In genomic region chr22:21445437-21446127, GRCh38 we compare ENCODE assay signal across 1 cellular context.
A peak's percentile ranks its signal among the peaks of the same experiment; 100 is the strongest.
TF ChIP-seq lines count a peak whose summit lies in the region.

No MANE protein-coding gene starts in this region.

TF ChIP-seq in K562, 482 proteins besides CTCF, POLR2A, EP300 and RAD21 (continued from another document and continues in another):
- no peak for TF ChIP-seq USF2 (CRISPR knock-in tag; IDR thresholded peaks at IDR 0.05)
- no peak for TF ChIP-seq NR4A1 (CRISPR knock-in tag; IDR thresholded peaks at IDR 0.05)
- TF ChIP-seq NR4A1 (tag; IDR thresholded peaks at IDR 0.05): no peak
- TF ChIP-seq CC2D1A (IDR thresholded peaks at IDR 0.05): no peak
- no peak for TF ChIP-seq FUS (optimal IDR thresholded peaks at IDR 0.05; ENCODE audit: low read depth, low read length)
- 0 out of 2 replicates have a peak, but pooled peaks have one; percentile 16 for TF ChIP-seq HDAC6 (IDR thresholded peaks at IDR 0.05; ENCODE audit: low read depth, low read length)
- no peak for TF ChIP-seq HMGN3 (IDR thresholded peaks at IDR 0.05; ENCODE audit: borderline replicate concordance, extremely low read depth, insufficient read length, low read depth, low read length)
- peak; percentile 14 for TF ChIP-seq FIP1L1 (IDR thresholded peaks at IDR 0.05; ENCODE audit: low read depth, low read length, poor library complexity, severe bottlenecking)
- no peak for TF ChIP-seq RREB1 (CRISPR knock-in tag; IDR thresholded peaks at IDR 0.05)
- TF ChIP-seq NR3C1 (CRISPR knock-in tag; IDR thresholded peaks at IDR 0.05): no peak
- TF ChIP-seq ZNF644 (tag; IDR thresholded peaks at IDR 0.05; ENCODE audit: low read depth): no peak
- TF ChIP-seq HNRNPL (IDR thresholded peaks at IDR 0.05; ENCODE audit: low read depth, low read length): no peak
- no peak for TF ChIP-seq LCOR (CRISPR knock-in tag; IDR thresholded peaks at IDR 0.05)
- TF ChIP-seq ATF6 (CRISPR knock-in tag; IDR thresholded peaks at IDR 0.05): no peak
- no peak for TF ChIP-seq ETV6 (IDR thresholded peaks at IDR 0.05; ENCODE audit: borderline replicate concordance in 1 of 2, low read depth in 2 of 2, low read length in 1 of 2)
- no peak for TF ChIP-seq ETV6 (CRISPR knock-in tag; IDR thresholded peaks at IDR 0.05; ENCODE audit: borderline replicate concordance)
- TF ChIP-seq ZNF311 (CRISPR knock-in tag; IDR thresholded peaks at IDR 0.05): no peak
- TF ChIP-seq PCBP1 (IDR thresholded peaks at IDR 0.05; ENCODE audit: low read depth, low read length, poor library complexity, severe bottlenecking): peak; percentile 80
- TF ChIP-seq ZNF212 (CRISPR knock-in tag; IDR thresholded peaks at IDR 0.05): no peak
- TF ChIP-seq ETS2 (tag; IDR thresholded peaks at IDR 0.05; ENCODE audit: borderline replicate concordance, poor library complexity, severe bottlenecking): no peak
- no peak for TF ChIP-seq NKRF (IDR thresholded peaks at IDR 0.05; ENCODE audit: borderline replicate concordance)
- no peak for TF ChIP-seq TEAD4 (IDR thresholded peaks at IDR 0.05; ENCODE audit: low read length)
- TF ChIP-seq TEAD4 (CRISPR knock-in tag; IDR thresholded peaks at IDR 0.05; ENCODE audit: borderline replicate concordance): no peak
- 0 out of 2 replicates have a peak, but pooled peaks have one; percentile 20 for TF ChIP-seq HMG20A (CRISPR knock-in tag; conservative IDR thresholded peaks at IDR 0.05)
- no peak for TF ChIP-seq POLR3A (IDR thresholded peaks at IDR 0.05; ENCODE audit: borderline replicate concordance, extremely low read depth, insufficient read depth, insufficient read length)
- no peak for TF ChIP-seq RBFOX2 (IDR thresholded peaks at IDR 0.05; ENCODE audit: low read depth, low read length)
- 0 out of 2 replicates have a peak, but pooled peaks have one; percentile 87 for TF ChIP-seq RBM14 (IDR thresholded peaks at IDR 0.05; ENCODE audit: borderline replicate concordance, insufficient read depth, low read depth, low read length)
- no peak for TF ChIP-seq NFIC (IDR thresholded peaks at IDR 0.05)
- no peak for TF ChIP-seq REST (CRISPR knock-in tag; IDR thresholded peaks at IDR 0.05; ENCODE audit: low read depth)
- no peak for TF ChIP-seq PURB (CRISPR knock-in tag; IDR thresholded peaks at IDR 0.05; ENCODE audit: low read depth)
- TF ChIP-seq HDAC2 (IDR thresholded peaks at IDR 0.05): no peak
- peak; percentile 0; the same call in 1 of the 2 replicates for TF ChIP-seq POLR2AphosphoS5 (IDR thresholded peaks at IDR 0.05; ENCODE audit: control insufficient read depth, insufficient read depth, low read depth, low read length)
- TF ChIP-seq KAT7 (CRISPR knock-in tag; IDR thresholded peaks at IDR 0.05; ENCODE audit: borderline replicate concordance): 0 out of 2 replicates have a peak, but pooled peaks have one; percentile 26
- no peak for TF ChIP-seq ZNF384 (IDR thresholded peaks at IDR 0.05; ENCODE audit: low read depth, low read length)
